In the genomic region with DNA sequence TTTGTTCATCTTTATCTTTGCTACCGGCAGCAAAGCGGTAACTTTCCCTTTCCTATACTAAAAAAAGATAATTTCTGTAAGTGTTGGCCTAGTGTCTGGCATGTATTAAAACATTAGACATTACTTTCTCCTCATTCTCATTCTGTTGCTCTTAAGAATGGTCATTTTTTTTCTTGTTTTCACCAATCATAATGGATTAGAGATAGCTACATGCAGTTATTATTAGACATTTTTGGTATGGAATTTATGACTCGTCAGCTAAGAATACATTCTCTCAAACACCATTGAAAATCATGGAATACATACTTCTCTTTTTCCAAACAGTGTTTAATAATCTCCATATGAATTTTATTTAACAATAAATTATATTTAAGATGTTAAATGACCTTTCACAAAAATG, we compare ENCODE assay signal across 22 cellular contexts.
DNase-seq lines count a peak whose midpoint lies in the region; ATAC-seq and TF ChIP-seq lines count a peak whose summit lies in the region.
"Had no signal": no experiment of that assay in that cellular context is flagged by ENCODE, and none has a peak within 500 bp of the region (broad histone marks: within the 10 kb centered on the region; RNA-seq: fewer than 3 reads in every experiment).

No MANE protein-coding gene starts in this region.

- no peak overlapping the region for H3K4me3 ChIP-seq in mucosa of descending colon
- no peak overlapping the region for H3K4me3 ChIP-seq in upper lobe of right lung
- H3K4me3 ChIP-seq: MG63, Peyer's patch, SJSA1 had no signal

- H3K36me3 ChIP-seq in mucosa of descending colon (ENCODE audit: low read depth): no peaks in the 10 kb centered on the region
- no peaks in the 10 kb centered on the region for H3K36me3 ChIP-seq in upper lobe of right lung
- H3K36me3 ChIP-seq: MG63, Peyer's patch, SJSA1 had no signal

- ATAC-seq in HG03097 (IDR thresholded peaks at IDR 0.05; ENCODE audit: low FRiP score, unreplicated experiment) (no peak), mucosa of descending colon (no peak), upper lobe of right lung (no peak)

- no peaks in the 10 kb centered on the region for H3K27me3 ChIP-seq in upper lobe of right lung
- H3K27me3 ChIP-seq: MG63, Peyer's patch, SJSA1 had no signal

- H3K9me3 ChIP-seq in mucosa of descending colon: no peaks in the 10 kb centered on the region
- no peaks in the 10 kb centered on the region for H3K9me3 ChIP-seq in upper lobe of right lung
- H3K9me3 ChIP-seq: Peyer's patch, SJSA1 had no signal

- DNase-seq in A172 (ENCODE audit: low spot score) (peak; percentile 8), HS-5 (ENCODE audit: low read depth) (peak; percentile 32), amniotic stem cell (lab: John Stamatoyannopoulos, UW) (peak; percentile 28), fibroblast of peridontal ligament (ENCODE audit: extremely low read depth) (peak; percentile 34), putamen (ENCODE audit: low spot score) (no peak), mucosa of descending colon (no peak), upper lobe of right lung (no peak)
- DNase-seq: CD4-positive, alpha-beta T cell; HFFc6; Kasumi-1; MG63; NCI-H1092; NCI-H146; NCI-H2029 treated with DMSO at 0.1 percent for 48 hours; NCI-H2171; NCI-H446; NCI-H748 treated with DMSO at 0.1 percent for 48 hours; NK-92 treated with Interleukin-12 subunit alpha and Interleukin-12 subunit beta, amount 100 ng/mL, for 24 hours; Peyer's patch had no signal

- H3K4me1 ChIP-seq in mucosa of descending colon (ENCODE audit: low read depth): no peaks in the 10 kb centered on the region
- no peaks in the 10 kb centered on the region for H3K4me1 ChIP-seq in upper lobe of right lung
- H3K4me1 ChIP-seq: Peyer's patch, SJSA1 had no signal

- no peak for TF ChIP-seq CTCF in mucosa of descending colon (IDR thresholded peaks at IDR 0.05)
- no peak for TF ChIP-seq CTCF in upper lobe of right lung (IDR thresholded peaks at IDR 0.05)

- intact Hi-C loops in mucosa of descending colon (cut with DNase I, micrococcal nuclease): no loop called here
- intact Hi-C loops in upper lobe of right lung (cut with DNase I): no loop called here

- no peak overlapping the region for H3K27ac ChIP-seq in upper lobe of right lung
- H3K27ac ChIP-seq: 22Rv1, Peyer's patch, SJSA1 had no signal

Comparison
In these comparisons a context has a peak if more than half of its experiments do, and no peak if none do; other contexts are left out.
1. DNase-seq: peak in A172 (single experiment), HS-5 (single experiment), amniotic stem cell (single experiment) and fibroblast of peridontal ligament (single experiment); none in putamen (single experiment), mucosa of descending colon (0 of 3) and upper lobe of right lung (single experiment).